ENCODE assay signal across 16 cellular contexts in the genomic region with DNA sequence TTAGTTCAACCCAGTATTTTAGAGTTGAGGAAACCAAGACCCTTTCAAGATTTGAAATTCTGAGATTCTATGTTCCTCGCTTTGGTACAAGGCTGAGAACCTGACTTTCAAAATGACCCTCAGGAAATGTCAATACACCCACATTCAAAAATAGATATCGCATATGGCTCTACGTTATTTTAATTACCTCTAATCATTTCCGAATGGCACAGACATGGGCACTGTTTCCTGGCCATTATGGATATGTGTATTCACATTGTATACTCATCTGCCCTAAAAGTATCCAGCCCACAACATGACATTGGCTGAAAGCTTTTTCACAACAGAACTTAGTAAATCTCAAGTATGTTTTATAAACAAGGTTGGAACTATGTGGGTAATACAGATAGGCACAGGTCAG. TPM values are rescaled to one million over a fixed set of nuclear protein-coding genes. Genes with fewer than 3 reads are reported as not detected.
A peak's percentile ranks its signal among the peaks of the same experiment; 100 is the strongest.
DNase-seq lines count a peak whose midpoint lies in the region; ATAC-seq and TF ChIP-seq lines count a peak whose summit lies in the region.
"Had no signal": no experiment of that assay in that cellular context is flagged by ENCODE, and none has a peak within 500 bp of the region (broad histone marks: within the 10 kb centered on the region; RNA-seq: fewer than 3 reads in every experiment).

No MANE protein-coding gene starts in this region.

- peaks cover 100% of the 10 kb centered on the region for H3K79me2 ChIP-seq in neural cell (replicated peaks; ENCODE audit: insufficient read depth, low read length)

- no peak overlapping the region for H3K4me3 ChIP-seq in breast epithelium
- peak overlapping the region; percentile 77 for H3K4me3 ChIP-seq in neural cell (ENCODE audit: low read length)
- no peak overlapping the region for H3K4me3 ChIP-seq in thoracic aorta
- H3K4me3 ChIP-seq: BLaER1 treated with 17β-estradiol and CSF1 and Interleukin-3, amounts not matched to agents 10 nM and 100 nM had no signal

- no peak overlapping the region for H3K4me3 Mint-ChIP-seq in MCF 10A (ENCODE audit: unreplicated experiment)
- no peak overlapping the region for H3K4me3 Mint-ChIP-seq in dendritic cell treated with granulocyte-macrophage colony-stimulating factor and Interleukin-4, amounts not matched to agents 40 ng/mL and 50 ng/mL, for 4 days
- H3K4me3 Mint-ChIP-seq in CD4-positive, alpha-beta T cell = no peak overlapping the region
- H3K4me3 Mint-ChIP-seq: HFFc6 had no signal

- TF ChIP-seq EP300 in neural cell (conservative IDR thresholded peaks at IDR 0.05; ENCODE audit: poor library complexity, severe bottlenecking) = no peak

- POLR2A ChIA-PET in MCF 10A (lab: Yijun Ruan, JAX) = interaction anchor here (0.9 to 1.3 kb wide), 3 partner anchors 27 to 90 kb away, joined by 3 read pairs; no protein-coding TSS in a partner anchor
- POLR2A ChIA-PET in CD4-positive, alpha-beta T cell (lab: Charles Lee) = interaction anchor here (0.6 to 2.2 kb wide), 3 partner anchors 16 to 385 kb away, joined by 3 to 12 read pairs (median 3); no protein-coding TSS in a partner anchor

- H2AFZ ChIP-seq in neural cell (ENCODE audit: low read depth, low read length) = no peak overlapping the region

- H3K36me3 ChIP-seq in breast epithelium (no peaks in the 10 kb centered on the region), neural cell (ENCODE audit: insufficient read depth, low read length) (no peaks in the 10 kb centered on the region), thoracic aorta (no peaks in the 10 kb centered on the region)
- H3K36me3 ChIP-seq: BLaER1 treated with 17β-estradiol and CSF1 and Interleukin-3, amounts not matched to agents 10 nM and 100 nM had no signal

- no peaks in the 10 kb centered on the region for H3K27me3 Mint-ChIP-seq in MCF 10A (ENCODE audit: insufficient read depth, unreplicated experiment)
- no peaks in the 10 kb centered on the region for H3K27me3 Mint-ChIP-seq in dendritic cell treated with granulocyte-macrophage colony-stimulating factor and Interleukin-4, amounts not matched to agents 40 ng/mL and 50 ng/mL, for 4 days
- no peaks in the 10 kb centered on the region for H3K27me3 Mint-ChIP-seq in CD4-positive, alpha-beta T cell

- BruUV-seq in MCF 10A (replicated peaks; lab: Mats Ljungman, UMichigan) = no TSS peak

- DNase-seq in MCF 10A (ENCODE audit: unreplicated experiment) (no peak), breast epithelium (ENCODE audit: low spot score in 2 of 2) (no peak), thoracic aorta (ENCODE audit: low spot score) (no peak), cerebellar cortex (ENCODE audit: low spot score) (no peak)
- no peak for DNase-seq in CD4-positive, alpha-beta T cell
- DNase-seq: DND-41, GDM1, HFFc6, KBM-7, NCI-H1048, NCI-H524, SHP77 treated with DMSO at 0.1 percent for 48 hours had no signal

- H3K4me2 ChIP-seq in neural cell (ENCODE audit: low read length) = peak overlapping the region; percentile 98

- peaks cover 0 to 11% of the 10 kb centered on the region in 2 donors for H3K4me1 ChIP-seq in breast epithelium
- peaks cover 63 to 84% of the 10 kb centered on the region in 2 donors for H3K4me1 ChIP-seq in thoracic aorta (ENCODE audit: control insufficient read depth in 1 of 2, low read depth in 2 of 2)

- ATAC-seq in thoracic aorta (ENCODE audit: insufficient number of reproducible peaks, low FRiP score, low read depth) (no peak), GM18868 (IDR thresholded peaks at IDR 0.05; ENCODE audit: unreplicated experiment) (no peak)
- no peak for ATAC-seq in CD4-positive, alpha-beta T cell (ENCODE audit: poor library complexity)

- no peaks in the 10 kb centered on the region for H3K9me3 Mint-ChIP-seq in MCF 10A (ENCODE audit: unreplicated experiment)
- H3K9me3 Mint-ChIP-seq in dendritic cell treated with granulocyte-macrophage colony-stimulating factor and Interleukin-4, amounts not matched to agents 40 ng/mL and 50 ng/mL, for 4 days = no peaks in the 10 kb centered on the region
- no peaks in the 10 kb centered on the region for H3K9me3 Mint-ChIP-seq in CD4-positive, alpha-beta T cell
- H3K9me3 Mint-ChIP-seq: HFFc6 had no signal

- H3F3A ChIP-seq in neural cell (ENCODE audit: insufficient read depth, low read length, poor library complexity, severe bottlenecking) = peaks cover 22% of the 10 kb centered on the region

- TF ChIP-seq RAD21 in neural cell (conservative IDR thresholded peaks at IDR 0.05) = no peak

- peaks cover 56% of the 10 kb centered on the region for H4K20me1 ChIP-seq in neural cell (ENCODE audit: insufficient read depth)
- H4K20me1 ChIP-seq: BLaER1 treated with 17β-estradiol and CSF1 and Interleukin-3, amounts not matched to agents 10 nM and 100 nM had no signal

- TF ChIP-seq CTCF in MCF 10A (IDR thresholded peaks at IDR 0.05; ENCODE audit: unreplicated experiment) (no peak), breast epithelium (IDR thresholded peaks at IDR 0.05) (no peak), neural cell (IDR thresholded peaks at IDR 0.05; ENCODE audit: poor library complexity, severe bottlenecking) (no peak), thoracic aorta (IDR thresholded peaks at IDR 0.05) (no peak)
- no peak for TF ChIP-seq CTCF in CD4-positive, alpha-beta T cell (IDR thresholded peaks at IDR 0.05)

- no peaks in the 10 kb centered on the region for H3K27me3 ChIP-seq in breast epithelium
- no peaks in the 10 kb centered on the region for H3K27me3 ChIP-seq in neural cell (ENCODE audit: insufficient read depth, low read depth, low read length)
- no peaks in the 10 kb centered on the region for H3K27me3 ChIP-seq in thoracic aorta (replicated peaks; ENCODE audit: insufficient read depth)
- H3K27me3 ChIP-seq in CD4-positive, alpha-beta T cell (ENCODE audit: control insufficient read depth, insufficient read depth, low read length) = no peaks in the 10 kb centered on the region

- peaks cover 12% of the 10 kb centered on the region for H3K36me3 Mint-ChIP-seq in MCF 10A (ENCODE audit: insufficient read depth, unreplicated experiment)
- no peaks in the 10 kb centered on the region for H3K36me3 Mint-ChIP-seq in dendritic cell treated with granulocyte-macrophage colony-stimulating factor and Interleukin-4, amounts not matched to agents 40 ng/mL and 50 ng/mL, for 4 days (ENCODE audit: low read depth)
- H3K36me3 Mint-ChIP-seq in CD4-positive, alpha-beta T cell (ENCODE audit: low read depth) = peaks cover under 1% of the 10 kb centered on the region

- no peak for TF ChIP-seq POLR2A in breast epithelium (IDR thresholded peaks at IDR 0.05)

- CTCF ChIA-PET in MCF 10A (lab: Yijun Ruan, JAX) = interaction anchor here (0.6 to 0.9 kb wide), 3 partner anchors 162 to 424 kb away, joined by 3 to 5 read pairs (median 3); no protein-coding TSS in a partner anchor
- CTCF ChIA-PET in CD4-positive, alpha-beta T cell (lab: Charles Lee) = no interaction called here

- no peaks in the 10 kb centered on the region for H3K9me2 ChIP-seq in neural cell (ENCODE audit: insufficient read depth, low read length)

- no peak overlapping the region for H3K27ac ChIP-seq in breast epithelium
- peak overlapping the region; percentile 100 for H3K27ac ChIP-seq in neural cell (ENCODE audit: low read length)
- H3K27ac ChIP-seq in thoracic aorta = peak overlapping the region; percentile 29 to 36
- H3K27ac ChIP-seq in CD4-positive, alpha-beta T cell (ENCODE audit: low read depth, low read length) = no peak overlapping the region

- peak overlapping the region; percentile 100 for H3K9ac ChIP-seq in neural cell (ENCODE audit: low read length)
- H3K9ac ChIP-seq: BLaER1 treated with 17β-estradiol and CSF1 and Interleukin-3, amounts not matched to agents 10 nM and 100 nM had no signal

- H3K9me3 ChIP-seq in breast epithelium = no peaks in the 10 kb centered on the region
- no peaks in the 10 kb centered on the region for H3K9me3 ChIP-seq in neural cell (ENCODE audit: low read length)
- no peaks in the 10 kb centered on the region for H3K9me3 ChIP-seq in thoracic aorta
- no peaks in the 10 kb centered on the region for H3K9me3 ChIP-seq in CD4-positive, alpha-beta T cell (ENCODE audit: control insufficient read depth, low read length)
- H3K9me3 ChIP-seq: BLaER1 treated with 17β-estradiol and CSF1 and Interleukin-3, amounts not matched to agents 10 nM and 100 nM had no signal

- intact Hi-C loops in MCF 10A (cut with micrococcal nuclease) (no loop called here), breast epithelium (cut with DNase I; ENCODE audit: low total_unique reads) (no loop called here)
- intact Hi-C loops in dendritic cell treated with granulocyte-macrophage colony-stimulating factor and Interleukin-4, amounts not matched to agents 40 ng/mL and 50 ng/mL, for 4 days (cut with micrococcal nuclease) = no loop called here
- intact Hi-C loops in CD4-positive, alpha-beta T cell (cut with DNase I, micrococcal nuclease) = no loop called here

- peak overlapping the region; percentile 11 for H3K27ac Mint-ChIP-seq in MCF 10A (ENCODE audit: low read depth, unreplicated experiment)
- peak overlapping the region; percentile 17 for H3K27ac Mint-ChIP-seq in dendritic cell treated with granulocyte-macrophage colony-stimulating factor and Interleukin-4, amounts not matched to agents 40 ng/mL and 50 ng/mL, for 4 days
- H3K27ac Mint-ChIP-seq in CD4-positive, alpha-beta T cell = no peak overlapping the region
- H3K27ac Mint-ChIP-seq: HFFc6 had no signal

- H3K4me1 Mint-ChIP-seq in MCF 10A (ENCODE audit: insufficient read depth, unreplicated experiment) = peaks cover 65% of the 10 kb centered on the region
- H3K4me1 Mint-ChIP-seq in dendritic cell treated with granulocyte-macrophage colony-stimulating factor and Interleukin-4, amounts not matched to agents 40 ng/mL and 50 ng/mL, for 4 days (ENCODE audit: low read depth) = peaks cover 74% of the 10 kb centered on the region
- peaks cover 98% of the 10 kb centered on the region for H3K4me1 Mint-ChIP-seq in CD4-positive, alpha-beta T cell (ENCODE audit: low read depth)

TF ChIP-seq in neural cell, 6 proteins besides CTCF, POLR2A, EP300 and RAD21 (continues in another document):
- TF ChIP-seq TAF1 (IDR thresholded peaks at IDR 0.05; ENCODE audit: low read depth) = no peak
- TF ChIP-seq POLR2AphosphoS5 (IDR thresholded peaks at IDR 0.05) = no peak
- no peak for TF ChIP-seq EZH2 (IDR thresholded peaks at IDR 0.05; ENCODE audit: borderline replicate concordance, insufficient read depth, low read length, poor library complexity, severe bottlenecking)
- TF ChIP-seq SMC3 (conservative IDR thresholded peaks at IDR 0.05; ENCODE audit: poor library complexity) = no peak
- TF ChIP-seq MXI1 (conservative IDR thresholded peaks at IDR 0.05; ENCODE audit: poor library complexity, severe bottlenecking) = no peak

RNA-seq across cellular contexts. Expression of gene KLF7, which starts 6.7 kb away (rescaled TPM):
- total RNA-seq in MCF 10A (2022) (40.1 and 51.8 TPM in 2 replicates), breast epithelium (10 to 100 TPM; 21.0 to 40.7 (median 37.3) TPM), thoracic aorta (10 to 100 TPM; 27.2 to 28.3 TPM)
- polyA plus RNA-seq in neural cell = 28.1 and 31.5 TPM in 2 replicates
- 102 and 141 TPM in 2 replicates for polyA minus RNA-seq in neural cell
- 10 to 100 TPM; 90.1 to 96.9 TPM for total RNA-seq in CD4-positive, alpha-beta T cell

Comparison
In these comparisons a context has a peak if more than half of its experiments do, and no peak if none do; other contexts are left out.
1. H3K27ac ChIP-seq: peak in neural cell (single experiment) and thoracic aorta (2 of 2); none in breast epithelium (0 of 2) and CD4-positive, alpha-beta T cell (single experiment).